ENCODE assay signal across 1 cellular context in genomic region chr14:76964695-76965094, GRCh38.
TF ChIP-seq lines count a peak whose summit lies in the region.

No MANE protein-coding gene starts in this region.

TF ChIP-seq in WTC11, 78 proteins besides CTCF, POLR2A, EP300 and RAD21 (continued from another document):
- TF ChIP-seq HMGXB4 (CRISPR knock-in tag; IDR thresholded peaks at IDR 0.05), result no peak
- TF ChIP-seq NR3C1 (CRISPR knock-in tag; conservative IDR thresholded peaks at IDR 0.05; ENCODE audit: low read depth), result no peak
- TF ChIP-seq NFE2L1 (CRISPR knock-in tag; IDR thresholded peaks at IDR 0.05), result no peak
- no peak for TF ChIP-seq ZNF671 (CRISPR knock-in tag; IDR thresholded peaks at IDR 0.05)
- no peak for TF ChIP-seq GTF2I (CRISPR knock-in tag; conservative IDR thresholded peaks at IDR 0.05)
